26 cellular contexts compared by ENCODE assay signal in genomic region chr18:70376914-70377258, GRCh38.
DNase-seq lines count a peak whose midpoint lies in the region; ATAC-seq and TF ChIP-seq lines count a peak whose summit lies in the region.
"Had no signal": no experiment of that assay in that cellular context is flagged by ENCODE, and none has a peak within 500 bp of the region (broad histone marks: within the 10 kb centered on the region; RNA-seq: fewer than 3 reads in every experiment).

No MANE protein-coding gene starts in this region.

- no peak overlapping the region for H2AFZ ChIP-seq in neuronal stem cell (ENCODE audit: low read length)

- H3K27me3 Mint-ChIP-seq in Calu3 (ENCODE audit: unreplicated experiment), result no peaks in the 10 kb centered on the region
- no peaks in the 10 kb centered on the region for H3K27me3 Mint-ChIP-seq in nephron (ENCODE audit: low read depth)
- peaks cover 3% of the 10 kb centered on the region for H3K27me3 Mint-ChIP-seq in HFFc6 (ENCODE audit: insufficient read depth)
- H3K27me3 Mint-ChIP-seq: activated naive CD8-positive, alpha-beta T cell treated with anti-CD3 and anti-CD28 coated beads, Interleukin-2, amount 10 ng/mL, durations not matched to agents 7 days and 5 days had no signal

- TF ChIP-seq CTCF in Calu3 (IDR thresholded peaks at IDR 0.05; ENCODE audit: unreplicated experiment) (no peak), nephron (IDR thresholded peaks at IDR 0.05; ENCODE audit: unreplicated experiment in 3 of 3) (no peak), brain microvascular endothelial cell (IDR thresholded peaks at IDR 0.05; ENCODE audit: low read depth, low read length, missing control alignments) (no peak), HFFc6 (IDR thresholded peaks at IDR 0.05) (no peak), gastrocnemius medialis (IDR thresholded peaks at IDR 0.05 in 4 of 5, conservative IDR thresholded peaks at IDR 0.05 in 1 of 5) (no peak)

- H2BK15ac ChIP-seq in neuronal stem cell (ENCODE audit: low read length), result no peak overlapping the region

- no peak overlapping the region for H4K91ac ChIP-seq in neuronal stem cell (ENCODE audit: low read depth, low read length, poor library complexity)

- intact Hi-C loops in Calu3 (cut with micrococcal nuclease; ENCODE audit: unreplicated experiment) (no loop called here), gastrocnemius medialis (cut with DNase I; ENCODE audit: low total_unique reads) (no loop called here)

- H3K27ac ChIP-seq in brain microvascular endothelial cell (no peak overlapping the region), neuronal stem cell (replicated peaks; ENCODE audit: low read length) (no peak overlapping the region), gastrocnemius medialis (no peak overlapping the region)
- H3K27ac ChIP-seq: prostate gland, skin epidermis, tibial artery had no signal

- no peak overlapping the region for H2BK120ac ChIP-seq in neuronal stem cell (ENCODE audit: low read depth, low read length)

- TF ChIP-seq POLR2A in gastrocnemius medialis (IDR thresholded peaks at IDR 0.05), result no peak

- H3K9me3 ChIP-seq in neuronal stem cell (replicated peaks in 1 of 2; ENCODE audit: control insufficient read depth in 2 of 2, insufficient read depth in 1 of 2, low read depth in 1 of 2, low read length in 2 of 2) (no peaks in the 10 kb centered on the region), gastrocnemius medialis (no peaks in the 10 kb centered on the region)
- H3K9me3 ChIP-seq: HAP-1, MG63, prostate gland, tibial artery had no signal

- H3K9me3 Mint-ChIP-seq in Calu3 (ENCODE audit: low read depth, unreplicated experiment), result no peaks in the 10 kb centered on the region
- no peaks in the 10 kb centered on the region for H3K9me3 Mint-ChIP-seq in nephron
- no peaks in the 10 kb centered on the region for H3K9me3 Mint-ChIP-seq in HFFc6
- H3K9me3 Mint-ChIP-seq: activated naive CD8-positive, alpha-beta T cell treated with anti-CD3 and anti-CD28 coated beads, Interleukin-2, amount 10 ng/mL, durations not matched to agents 7 days and 5 days; activated T-helper 17 cell treated with anti-CD3 and anti-CD28 coated beads, Interleukin-2, amount 50 U/mL, for 72 hours; natural killer cell; T-cell had no signal

- H3K4me1 ChIP-seq in neuronal stem cell (ENCODE audit: control insufficient read depth in 2 of 2, insufficient read depth in 1 of 2, low read depth in 1 of 2, low read length in 2 of 2), result peaks cover 3 to 6% of the 10 kb centered on the region in 2 donors
- no peaks in the 10 kb centered on the region for H3K4me1 ChIP-seq in gastrocnemius medialis
- H3K4me1 ChIP-seq: prostate gland had no signal

- no peaks in the 10 kb centered on the region for H3K79me1 ChIP-seq in neuronal stem cell (ENCODE audit: low read depth, low read length)

- H3K23ac ChIP-seq in neuronal stem cell (ENCODE audit: low read depth, low read length, poor library complexity), result no peak overlapping the region

- CTCF ChIA-PET in Calu3 (lab: Charles Lee), result interaction anchor here (0.7 to 1.4 kb wide), 4 partner anchors 13 to 45 kb away, joined by 3 to 6 read pairs (median 4); no protein-coding TSS in a partner anchor

- H3K27ac Mint-ChIP-seq in Calu3 (ENCODE audit: unreplicated experiment), result peak overlapping the region; percentile 87
- H3K27ac Mint-ChIP-seq in nephron, result peak overlapping the region; percentile 37 to 97 (median 88)
- H3K27ac Mint-ChIP-seq in HFFc6, result no peak overlapping the region
- H3K27ac Mint-ChIP-seq: activated naive CD8-positive, alpha-beta T cell treated with anti-CD3 and anti-CD28 coated beads, Interleukin-2, amount 10 ng/mL, durations not matched to agents 7 days and 5 days; activated T-helper 17 cell treated with anti-CD3 and anti-CD28 coated beads, Interleukin-2, amount 50 U/mL, for 72 hours; CD4-positive, CD25-positive, alpha-beta regulatory T cell; natural killer cell; T-cell had no signal

- no peak overlapping the region for H2AK5ac ChIP-seq in neuronal stem cell (ENCODE audit: low read depth, low read length)

- no CpG with 5 or more reads among the region's 4 CpGs for WGBS in neuronal stem cell (ENCODE audit: extremely low coverage in 2 of 2, insufficient read length in 2 of 2, insufficient replicate concordance in 1 of 2), 2 donors

- H3K4me3 ChIP-seq in brain microvascular endothelial cell (ENCODE audit: low read depth, low read length), result no peak overlapping the region
- no peak overlapping the region for H3K4me3 ChIP-seq in neuronal stem cell (ENCODE audit: low read length in 2 of 2)
- H3K4me3 ChIP-seq in gastrocnemius medialis, result no peak overlapping the region
- H3K4me3 ChIP-seq: HAP-1, MG63, prostate gland, skin epidermis, tibial artery had no signal

- H2BK12ac ChIP-seq in neuronal stem cell (ENCODE audit: low read length), result no peak overlapping the region

- H3K36me3 ChIP-seq in brain microvascular endothelial cell (replicated peaks) (no peaks in the 10 kb centered on the region), neuronal stem cell (replicated peaks in 1 of 2; ENCODE audit: control insufficient read depth in 2 of 2, insufficient read depth in 2 of 2, low read length in 2 of 2) (no peaks in the 10 kb centered on the region), gastrocnemius medialis (no peaks in the 10 kb centered on the region)
- H3K36me3 ChIP-seq: HAP-1, MG63, prostate gland, tibial artery had no signal

- H3K4me1 Mint-ChIP-seq in Calu3 (ENCODE audit: low read depth, unreplicated experiment), result peaks cover 73% of the 10 kb centered on the region
- H3K4me1 Mint-ChIP-seq in nephron, result peaks cover 6% of the 10 kb centered on the region
- H3K4me1 Mint-ChIP-seq in HFFc6 (ENCODE audit: low read depth), result peaks cover 48% of the 10 kb centered on the region
- H3K4me1 Mint-ChIP-seq: activated naive CD8-positive, alpha-beta T cell treated with anti-CD3 and anti-CD28 coated beads, Interleukin-2, amount 10 ng/mL, durations not matched to agents 7 days and 5 days; activated T-helper 17 cell treated with anti-CD3 and anti-CD28 coated beads, Interleukin-2, amount 50 U/mL, for 72 hours; CD4-positive, CD25-positive, alpha-beta regulatory T cell; natural killer cell; T-cell had no signal

- H3K9ac ChIP-seq in neuronal stem cell (ENCODE audit: low read depth, low read length, poor library complexity), result no peak overlapping the region

- no peak overlapping the region for H2BK5ac ChIP-seq in neuronal stem cell (ENCODE audit: low read length)

- H3K18ac ChIP-seq in neuronal stem cell (ENCODE audit: low read length), result no peak overlapping the region

- no peaks in the 10 kb centered on the region for H3K27me3 ChIP-seq in brain microvascular endothelial cell (replicated peaks)
- H3K27me3 ChIP-seq in neuronal stem cell (ENCODE audit: control insufficient read depth in 3 of 3, insufficient read depth in 3 of 3, low read depth in 1 of 3, low read length in 3 of 3), result no peaks in the 10 kb centered on the region
- no peaks in the 10 kb centered on the region for H3K27me3 ChIP-seq in gastrocnemius medialis
- H3K27me3 ChIP-seq: MG63, tibial artery had no signal

- ATAC-seq in gastrocnemius medialis, result no peak
- ATAC-seq: activated T-helper 17 cell treated with anti-CD3 and anti-CD28 coated beads, Interleukin-2, amount 50 U/mL, for 72 hours; natural killer cell; T-cell had no signal

- H3K36me3 Mint-ChIP-seq in Calu3 (ENCODE audit: insufficient read depth, unreplicated experiment) (peaks cover 29% of the 10 kb centered on the region), nephron (ENCODE audit: low read depth) (no peaks in the 10 kb centered on the region), HFFc6 (ENCODE audit: low read depth) (peaks cover 16% of the 10 kb centered on the region)
- H3K36me3 Mint-ChIP-seq: activated naive CD8-positive, alpha-beta T cell treated with anti-CD3 and anti-CD28 coated beads, Interleukin-2, amount 10 ng/mL, durations not matched to agents 7 days and 5 days; CD4-positive, CD25-positive, alpha-beta regulatory T cell; natural killer cell; T-cell had no signal

- in situ Hi-C loops in brain microvascular endothelial cell (cut with HindIII; ENCODE audit: low pct_ligation_motif_present, low sequenced_read_pairs) (no loop called here), gastrocnemius medialis (cut with MboI; ENCODE audit: low sequenced_read_pairs in 4 of 4) (no loop called here)

- peak overlapping the region; percentile 36 for H3K4me3 Mint-ChIP-seq in Calu3 (ENCODE audit: low read depth, unreplicated experiment)
- H3K4me3 Mint-ChIP-seq in nephron, result no peak overlapping the region
- no peak overlapping the region for H3K4me3 Mint-ChIP-seq in HFFc6
- H3K4me3 Mint-ChIP-seq: activated naive CD8-positive, alpha-beta T cell treated with anti-CD3 and anti-CD28 coated beads, Interleukin-2, amount 10 ng/mL, durations not matched to agents 7 days and 5 days; activated T-helper 17 cell treated with anti-CD3 and anti-CD28 coated beads, Interleukin-2, amount 50 U/mL, for 72 hours; CD4-positive, CD25-positive, alpha-beta regulatory T cell; natural killer cell; T-cell had no signal

- BruUV-seq in Calu3 (replicated peaks; lab: Mats Ljungman, UMichigan), result no TSS peak

- peak; percentile 52 for DNase-seq in Calu3
- DNase-seq in RPMI7951 (ENCODE audit: low read depth), result peak; percentile 77
- DNase-seq in kidney glomerular epithelial cell (lab: John Stamatoyannopoulos, UW), result peak; percentile 72
- no peak for DNase-seq in brain microvascular endothelial cell
- no peak for DNase-seq in neuronal stem cell (ENCODE audit: low spot score)
- DNase-seq in HFFc6, result no peak
- no peak for DNase-seq in gastrocnemius medialis
- DNase-seq: activated CD4-positive, alpha-beta T cell treated with anti-CD3 and anti-CD28 coated beads for 4 hours; activated naive CD8-positive, alpha-beta T cell treated with anti-CD3 and anti-CD28 coated beads, Interleukin-2, amount 10 ng/mL, durations not matched to agents 7 days and 5 days; CD4-positive, CD25-positive, alpha-beta regulatory T cell; DND-41; mammary epithelial cell; MG63; natural killer cell; NCI-H146; NCI-H748 treated with DMSO at 0.1 percent for 48 hours; SHP77 treated with DMSO at 0.1 percent for 48 hours; stimulated activated CD4-positive, alpha-beta T cell treated with anti-CD3 and anti-CD28 coated beads, Interleukin-2, amount 100 ng/mL, for 48 hours; stimulated activated naive CD4-positive, alpha-beta T cell treated with Interleukin-2 at 50 U/mL for 16 hours; T-cell; tibial artery had no signal

- no peak overlapping the region for H3K14ac ChIP-seq in neuronal stem cell (ENCODE audit: low read length)

- no peak overlapping the region for H4K8ac ChIP-seq in neuronal stem cell (ENCODE audit: low read depth, low read length)

- no peak overlapping the region for H3K4ac ChIP-seq in neuronal stem cell (ENCODE audit: low read length)

- no peak overlapping the region for H3K4me2 ChIP-seq in neuronal stem cell (ENCODE audit: insufficient read depth, low read length, poor library complexity, severe bottlenecking)

Comparison
In these comparisons a context has a peak if more than half of its experiments do, and no peak if none do; other contexts are left out.
1. DNase-seq: peak in Calu3 (single experiment), RPMI7951 (single experiment) and kidney glomerular epithelial cell (single experiment); none in brain microvascular endothelial cell (single experiment), neuronal stem cell (single experiment), HFFc6 (single experiment) and gastrocnemius medialis (0 of 2).